1 cellular context compared by ENCODE assay signal in genomic region chr7:132394283-132395003, GRCh38.
TF ChIP-seq lines count a peak whose summit lies in the region.

No MANE protein-coding gene starts in this region.

TF ChIP-seq in H1, 55 proteins besides CTCF, POLR2A, EP300 and RAD21 (continued from another document):
- TF ChIP-seq KDM1A (IDR thresholded peaks at IDR 0.05; ENCODE audit: borderline replicate concordance, low read length) (0 out of 2 replicates have a peak, but pooled peaks have one; percentile 42), CEBPB (IDR thresholded peaks at IDR 0.05; ENCODE audit: low read depth, low read length) (no peak)
